ENCODE assay signal across 1 cellular context in genomic region chr6:39819226-39819625, GRCh38.
TF ChIP-seq lines count a peak whose summit lies in the region.

No MANE protein-coding gene starts in this region.

TF ChIP-seq in IMR-90, 13 proteins besides CTCF, POLR2A, EP300 and RAD21 (continued from another document):
- TF ChIP-seq MXI1 (IDR thresholded peaks at IDR 0.05; ENCODE audit: borderline replicate concordance, low read depth, low read length) (no peak), CEBPB (IDR thresholded peaks at IDR 0.05; ENCODE audit: low read depth, low read length) (no peak), MAFK (IDR thresholded peaks at IDR 0.05; ENCODE audit: low read depth, low read length) (no peak), SMC3 (IDR thresholded peaks at IDR 0.05; ENCODE audit: low read depth, low read length) (no peak), RFX5 (IDR thresholded peaks at IDR 0.05; ENCODE audit: low read depth, low read length) (no peak), MAZ (IDR thresholded peaks at IDR 0.05; ENCODE audit: borderline replicate concordance, low read depth, low read length) (no peak), BHLHE40 (IDR thresholded peaks at IDR 0.05; ENCODE audit: low read depth, low read length) (no peak), FOS (IDR thresholded peaks at IDR 0.05; ENCODE audit: low read depth, low read length) (no peak), RCOR1 (IDR thresholded peaks at IDR 0.05; ENCODE audit: insufficient replicate concordance, low read length) (no peak)
TF ChIP-seq in IMR-90: peak in this region for 0.
